25 cellular contexts compared by ENCODE assay signal in the genomic region with DNA sequence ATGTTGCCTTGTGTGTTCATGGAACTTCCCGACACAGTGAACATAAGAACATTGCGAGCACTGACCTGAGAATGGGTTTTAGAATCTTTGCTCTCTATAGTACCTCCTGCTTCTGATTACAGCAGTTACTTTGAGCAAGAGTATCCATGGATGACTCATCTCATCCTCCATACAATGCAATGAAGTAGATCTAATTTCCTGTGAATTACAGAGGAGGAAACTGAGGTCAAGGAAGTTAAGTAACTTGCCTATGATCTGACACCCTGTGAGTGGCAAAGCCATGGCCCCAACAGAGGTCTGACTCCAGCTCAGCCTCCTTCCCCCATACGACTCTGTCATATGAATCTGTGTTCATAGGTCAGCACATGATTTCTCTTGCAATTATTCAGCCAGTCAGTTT.
"Had no signal": no experiment of that assay in that cellular context is flagged by ENCODE, and none has a peak within 500 bp of the region (broad histone marks: within the 10 kb centered on the region; RNA-seq: fewer than 3 reads in every experiment).

No MANE protein-coding gene starts in this region.

- H3K4me3 ChIP-seq: esophagus squamous epithelium, neural progenitor cell, right atrium auricular region, suprapubic skin, transverse colon, vagina had no signal

- H3K9ac ChIP-seq: neural progenitor cell had no signal

- ATAC-seq: activated CD4-positive, CD25-positive, alpha-beta regulatory T cell treated with anti-CD3 and anti-CD28 coated beads, Interleukin-2, amount 50 U/mL, for 24 hours; activated CD8-positive, alpha-beta T cell treated with anti-CD3 and anti-CD28 coated beads, Interleukin-2, amount 10 ng/mL, durations not matched to agents 7 days and 5 days; activated naive CD8-positive, alpha-beta T cell treated with anti-CD3 and anti-CD28 coated beads, Interleukin-2, amount 50 U/mL, for 24 hours; activated T-cell treated with anti-CD3 and anti-CD28 coated beads, Interleukin-2, amount 50 U/mL, for 4 hours; naive thymus-derived CD4-positive, alpha-beta T cell; stimulated activated naive CD8-positive, alpha-beta T cell treated with anti-CD3 and anti-CD28 coated beads, Interleukin-15, amount 100 ng/mL, for 72 hours had no signal

- H3K9me3 Mint-ChIP-seq: activated CD4-positive, alpha-beta T cell treated with anti-CD3 and anti-CD28 coated beads, Interleukin-2, amount 10 ng/mL, durations not matched to agents 7 days and 5 days; activated T-cell treated with anti-CD3 and anti-CD28 coated beads, Interleukin-2, amount 50 U/mL, for 4 hours had no signal

- H3K27me3 ChIP-seq: brain microvascular endothelial cell, esophagus squamous epithelium, neural progenitor cell, right atrium auricular region, suprapubic skin, transverse colon, vagina had no signal

- H3K4me1 Mint-ChIP-seq: activated CD4-positive, alpha-beta T cell treated with anti-CD3 and anti-CD28 coated beads, Interleukin-2, amount 10 ng/mL, durations not matched to agents 7 days and 5 days; activated naive CD8-positive, alpha-beta T cell treated with anti-CD3 and anti-CD28 coated beads, Interleukin-2, amount 50 U/mL, for 24 hours; naive thymus-derived CD4-positive, alpha-beta T cell; neural progenitor cell; stimulated activated naive CD8-positive, alpha-beta T cell treated with anti-CD3 and anti-CD28 coated beads, Interleukin-15, amount 100 ng/mL, for 72 hours had no signal

- H3K4me2 ChIP-seq: neural progenitor cell had no signal

- H2AFZ ChIP-seq: neural progenitor cell had no signal

- H3K36me3 ChIP-seq: brain microvascular endothelial cell, esophagus squamous epithelium, neural progenitor cell, right atrium auricular region, suprapubic skin, transverse colon, vagina had no signal

- H3K9me3 ChIP-seq: esophagus squamous epithelium, right atrium auricular region, suprapubic skin, transverse colon, vagina had no signal

- H3K27ac Mint-ChIP-seq: activated CD4-positive, alpha-beta T cell treated with anti-CD3 and anti-CD28 coated beads, Interleukin-2, amount 10 ng/mL, durations not matched to agents 7 days and 5 days; activated CD8-positive, alpha-beta T cell treated with anti-CD3 and anti-CD28 coated beads, Interleukin-2, amount 10 ng/mL, durations not matched to agents 7 days and 5 days; activated naive CD4-positive, alpha-beta T cell treated with anti-CD3 and anti-CD28 coated beads for 36 hours; activated naive CD8-positive, alpha-beta T cell treated with anti-CD3 and anti-CD28 coated beads, Interleukin-2, amount 50 U/mL, for 24 hours; naive thymus-derived CD4-positive, alpha-beta T cell; neural progenitor cell; progenitor cell of endocrine pancreas; stimulated activated naive CD8-positive, alpha-beta T cell treated with anti-CD3 and anti-CD28 coated beads, Interleukin-15, amount 100 ng/mL, for 72 hours had no signal

- DNase-seq: activated CD4-positive, alpha-beta T cell treated with anti-CD3 and anti-CD28 coated beads, Interleukin-2, amount 10 ng/mL, durations not matched to agents 7 days and 5 days; activated CD8-positive, alpha-beta memory T cell treated with anti-CD3 and anti-CD28 coated beads, Interleukin-2, amount 50 U/mL, for 4 hours; activated CD8-positive, alpha-beta T cell treated with anti-CD3 and anti-CD28 coated beads, Interleukin-2, amount 10 ng/mL, durations not matched to agents 7 days and 5 days; activated naive CD4-positive, alpha-beta T cell treated with anti-CD3 and anti-CD28 coated beads for 36 hours; activated naive CD8-positive, alpha-beta T cell treated with anti-CD3 and anti-CD28 coated beads, Interleukin-2, amount 50 U/mL, for 24 hours; activated T-cell treated with anti-CD3 and anti-CD28 coated beads, Interleukin-2, amount 50 U/mL, for 4 hours; aorta; brain microvascular endothelial cell; cerebellar nuclear complex; cortex of kidney; effector CD8-positive, alpha-beta T cell; esophagus squamous epithelium; mesenchymal stem cell; naive thymus-derived CD4-positive, alpha-beta T cell; stimulated activated CD4-positive, alpha-beta T cell treated with anti-CD3 and anti-CD28 coated beads, Interleukin-12 subunit alpha, Interleukin-12 subunit beta, amount 100 ng/mL, for 4 hours; stimulated activated CD4-positive, alpha-beta T cell treated with anti-CD3 and anti-CD28 coated beads, Interleukin-2, amount 100 ng/mL, for 24 hours; stimulated activated naive CD8-positive, alpha-beta T cell treated with anti-CD3 and anti-CD28 coated beads, Interleukin-15, amount 100 ng/mL, for 72 hours; T1000; transverse colon had no signal

- H3K4me3 Mint-ChIP-seq: activated CD4-positive, alpha-beta T cell treated with anti-CD3 and anti-CD28 coated beads, Interleukin-2, amount 10 ng/mL, durations not matched to agents 7 days and 5 days; activated CD8-positive, alpha-beta T cell treated with anti-CD3 and anti-CD28 coated beads, Interleukin-2, amount 10 ng/mL, durations not matched to agents 7 days and 5 days; activated naive CD4-positive, alpha-beta T cell treated with anti-CD3 and anti-CD28 coated beads for 36 hours; activated naive CD8-positive, alpha-beta T cell treated with anti-CD3 and anti-CD28 coated beads, Interleukin-2, amount 50 U/mL, for 24 hours; activated T-cell treated with anti-CD3 and anti-CD28 coated beads, Interleukin-2, amount 50 U/mL, for 4 hours; naive thymus-derived CD4-positive, alpha-beta T cell; neural progenitor cell; stimulated activated naive CD8-positive, alpha-beta T cell treated with anti-CD3 and anti-CD28 coated beads, Interleukin-15, amount 100 ng/mL, for 72 hours had no signal

- H3K4me1 ChIP-seq: esophagus squamous epithelium, neural progenitor cell, right atrium auricular region, suprapubic skin, transverse colon, vagina had no signal

- H3K27ac ChIP-seq: brain microvascular endothelial cell, esophagus squamous epithelium, neural progenitor cell, right atrium auricular region, suprapubic skin, transverse colon, vagina had no signal

- H3K27me3 Mint-ChIP-seq: activated CD4-positive, alpha-beta T cell treated with anti-CD3 and anti-CD28 coated beads, Interleukin-2, amount 10 ng/mL, durations not matched to agents 7 days and 5 days; activated naive CD8-positive, alpha-beta T cell treated with anti-CD3 and anti-CD28 coated beads, Interleukin-2, amount 50 U/mL, for 24 hours; naive thymus-derived CD4-positive, alpha-beta T cell; progenitor cell of endocrine pancreas; stimulated activated naive CD8-positive, alpha-beta T cell treated with anti-CD3 and anti-CD28 coated beads, Interleukin-15, amount 100 ng/mL, for 72 hours had no signal

- H3K36me3 Mint-ChIP-seq: neural progenitor cell had no signal
